Comparison of ENCODE assay signal across 10 cellular contexts in the genomic region with DNA sequence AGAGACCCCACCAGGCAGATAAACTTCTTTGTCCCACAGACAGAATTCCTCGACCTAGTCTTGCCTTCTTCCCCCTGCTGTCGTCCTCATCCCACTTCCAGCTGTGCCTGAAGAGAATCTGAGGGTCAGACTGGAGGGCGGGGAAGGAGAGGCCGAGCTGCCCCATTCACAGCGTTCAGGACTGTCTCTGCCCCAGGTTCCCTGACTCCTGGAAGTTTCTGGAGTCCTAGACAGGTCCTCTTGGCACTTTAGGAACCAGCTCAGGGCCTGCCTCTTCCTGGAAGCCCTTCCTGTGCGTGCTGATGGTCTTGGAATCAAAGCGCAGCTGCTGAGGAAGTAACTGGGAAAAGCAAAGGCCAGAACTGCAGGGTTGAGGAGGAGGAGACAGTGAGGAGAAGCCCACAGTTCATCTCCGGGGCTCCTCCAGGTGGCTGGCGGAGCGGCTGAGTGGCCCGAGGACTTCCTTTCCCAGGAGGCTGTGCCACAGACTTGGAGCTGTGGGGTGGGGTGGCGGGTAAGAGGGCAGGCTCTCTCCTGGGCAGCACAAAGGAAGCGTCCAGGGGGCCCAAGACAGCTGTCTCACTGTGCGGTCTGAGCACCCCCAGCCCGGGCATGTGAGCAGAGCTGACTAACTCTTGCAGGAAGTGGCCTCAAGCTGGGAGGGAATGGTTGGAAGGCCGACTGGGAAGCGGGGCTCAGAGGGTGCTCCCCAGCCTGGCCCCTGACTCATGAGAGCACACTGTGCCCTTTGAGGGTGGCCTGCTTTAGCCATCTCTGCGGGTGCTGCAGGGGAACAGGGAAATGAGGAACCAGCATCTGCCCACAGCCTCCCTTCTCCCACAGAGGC. TPM values are rescaled to one million over a fixed set of nuclear protein-coding genes. Genes with fewer than 3 reads are reported as not detected.
DNase-seq lines count a peak whose midpoint lies in the region; ATAC-seq and TF ChIP-seq lines count a peak whose summit lies in the region.
"Had no signal": no experiment of that assay in that cellular context is flagged by ENCODE, and none has a peak within 500 bp of the region (broad histone marks: within the 10 kb centered on the region; RNA-seq: fewer than 3 reads in every experiment).

No MANE protein-coding gene starts in this region.

- H3K36me3 ChIP-seq in body of pancreas (replicated peaks in 1 of 2; ENCODE audit: insufficient read depth in 1 of 2, low read depth in 2 of 2), result no peaks in the 10 kb centered on the region
- no peaks in the 10 kb centered on the region for H3K36me3 ChIP-seq in mesodermal cell (ENCODE audit: control insufficient read depth, insufficient read depth, low read length)

- no peak overlapping the region for H3K4me3 ChIP-seq in body of pancreas
- H3K4me3 ChIP-seq in mesodermal cell (ENCODE audit: extremely low read depth, insufficient read depth, low read length, poor library complexity, severe bottlenecking), result no peak overlapping the region

- no peak for TF ChIP-seq POLR2A in body of pancreas (IDR thresholded peaks at IDR 0.05)

- TF ChIP-seq CTCF in body of pancreas (IDR thresholded peaks at IDR 0.05), result no peak

- H3K27ac ChIP-seq in body of pancreas (peak overlapping the region in 3 of 4 donors; percentile 33 to 81 (median 73)), mesodermal cell (ENCODE audit: low read depth, low read length, severe bottlenecking) (peak overlapping the region; percentile 16)

- peaks cover 38% of the 10 kb centered on the region for H3K4me1 ChIP-seq in body of pancreas
- peaks cover 37% of the 10 kb centered on the region for H3K4me1 ChIP-seq in mesodermal cell (ENCODE audit: control insufficient read depth, insufficient read depth, low read length, poor library complexity, severe bottlenecking)

- intact Hi-C loops in body of pancreas (cut with DNase I), result no loop called here

- no peak for ATAC-seq in body of pancreas
- ATAC-seq in HG03520 (IDR thresholded peaks at IDR 0.05; ENCODE audit: unreplicated experiment), result no peak
- ATAC-seq: activated CD8-positive, alpha-beta memory T cell treated with anti-CD3 and anti-CD28 coated beads, Interleukin-2, amount 10 ng/mL, durations not matched to agents 7 days and 5 days had no signal

- in situ Hi-C loops in ACHN (cut with HindIII; ENCODE audit: low pct_ligation_motif_present, low pct_unique_long_range_greater_than_20kb, low sequenced_read_pairs), result no loop called here

- WGBS in body of pancreas, 2 donors, result 74 to 75% methylated on average over 13 to 18 of the region's 18 CpGs
- 80 to 81% methylated on average over 14 to 15 of the region's 18 CpGs for WGBS in mesodermal cell (ENCODE audit: insufficient coverage in 2 of 2), 2 experiments

- H3K27me3 ChIP-seq in body of pancreas, result no peaks in the 10 kb centered on the region

- no peaks in the 10 kb centered on the region for H3K9me3 ChIP-seq in body of pancreas
- no peaks in the 10 kb centered on the region for H3K9me3 ChIP-seq in mesodermal cell (ENCODE audit: control insufficient read depth, low read length)

- DNase-seq in ACHN (peak; percentile 91), M059J (ENCODE audit: low read depth) (peak; percentile 97), body of pancreas (peak in 1 of 4 donors; percentile 57), NCI-H2029 treated with DMSO at 0.1 percent for 48 hours (lab: John Stamatoyannopoulos, UW) (no peak), NCI-H2107 treated with DMSO at 0.1 percent for 48 hours (lab: John Stamatoyannopoulos, UW; ENCODE audit: unreplicated experiment) (no peak)
- no peak for DNase-seq in activated CD8-positive, alpha-beta memory T cell treated with anti-CD3 and anti-CD28 coated beads, Interleukin-2, amount 50 U/mL, for 4 hours
- DNase-seq: activated CD8-positive, alpha-beta memory T cell treated with anti-CD3 and anti-CD28 coated beads, Interleukin-2, amount 10 ng/mL, durations not matched to agents 7 days and 5 days; stimulated activated CD4-positive, alpha-beta T cell treated with anti-CD3 and anti-CD28 coated beads, Interleukin-2, amount 100 ng/mL, for 24 hours had no signal

RNA-seq across cellular contexts. Expression of a gene that starts 39.5 kb away (rescaled TPM):
- 83.3 and 127 TPM in 2 replicates for total RNA-seq in M059J (2014; rRNA removed; shearing (Covaris generic))
- 10 to 100 TPM; 24.7 to 53.2 TPM for total RNA-seq in body of pancreas
- 26.1 TPM for polyA plus RNA-seq in mesodermal cell (2013, experiment 1 of 2)
- polyA plus RNA-seq in mesodermal cell (2013, experiment 2 of 2), result 19.4 TPM

Comparison
In these comparisons a context has a peak if more than half of its experiments do, and no peak if none do; other contexts are left out.
1. DNase-seq: peak in ACHN (single experiment) and M059J (single experiment); none in NCI-H2029 treated with DMSO at 0.1 percent for 48 hours (single experiment), activated CD8-positive, alpha-beta memory T cell treated with anti-CD3 and anti-CD28 coated beads, Interleukin-2, amount 50 U/mL, for 4 hours (single experiment) and NCI-H2107 treated with DMSO at 0.1 percent for 48 hours (single experiment).